In the genomic region with DNA sequence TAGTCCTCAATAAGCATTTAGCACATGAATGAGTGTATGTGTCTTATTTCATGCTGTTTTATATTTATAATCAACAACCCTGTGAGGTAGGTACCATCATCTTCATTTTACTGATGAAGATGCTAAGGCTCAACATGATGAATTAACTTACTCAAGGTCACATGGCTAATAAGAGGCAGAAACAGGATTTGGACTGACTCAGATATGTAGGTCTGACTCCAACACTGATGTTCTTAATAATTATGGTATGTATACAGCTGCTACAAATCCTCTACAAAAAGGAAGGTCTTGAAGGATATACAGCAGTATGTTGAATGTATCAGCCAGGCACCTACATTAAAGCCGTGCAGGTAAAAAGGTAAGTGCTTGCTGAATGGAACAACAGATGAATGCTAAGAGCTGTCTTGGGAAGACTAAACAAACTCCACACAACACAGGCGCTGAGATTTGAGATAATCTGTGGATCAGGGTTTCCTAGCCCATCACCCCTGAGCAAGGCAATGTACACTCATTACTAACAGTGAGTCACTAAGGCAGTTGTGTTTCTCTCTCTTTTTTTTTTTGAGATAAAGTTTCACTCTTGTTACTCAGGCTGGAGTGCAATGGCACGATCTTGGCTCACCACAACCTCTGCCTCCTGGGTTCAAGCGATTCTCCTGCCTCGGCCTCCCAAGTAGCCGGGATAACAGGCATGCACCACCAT, we compare ENCODE assay signal across 1 cellular context.
A peak's percentile ranks its signal among the peaks of the same experiment; 100 is the strongest.
TF ChIP-seq lines count a peak whose summit lies in the region.

No MANE protein-coding gene starts in this region.

TF ChIP-seq in endothelial cell of umbilical vein, 7 proteins besides CTCF, POLR2A, EP300 and RAD21:
- peak; percentile 54 for TF ChIP-seq JUN (IDR thresholded peaks at IDR 0.05; ENCODE audit: borderline replicate concordance, insufficient read depth, insufficient read length, low read depth)
- no peak for TF ChIP-seq POLR2AphosphoS5 (IDR thresholded peaks at IDR 0.05; ENCODE audit: insufficient read depth, low read depth, low read length)
- peak; percentile 87 for TF ChIP-seq GATA2 (IDR thresholded peaks at IDR 0.05; ENCODE audit: insufficient read depth, insufficient read length, low read depth, low read length)
- no peak for TF ChIP-seq EZH2 (IDR thresholded peaks at IDR 0.05; ENCODE audit: borderline replicate concordance, low read depth, low read length, severe bottlenecking)
- TF ChIP-seq MYC (IDR thresholded peaks at IDR 0.05; ENCODE audit: low read depth, low read length): no peak
- TF ChIP-seq, protein P1, sequence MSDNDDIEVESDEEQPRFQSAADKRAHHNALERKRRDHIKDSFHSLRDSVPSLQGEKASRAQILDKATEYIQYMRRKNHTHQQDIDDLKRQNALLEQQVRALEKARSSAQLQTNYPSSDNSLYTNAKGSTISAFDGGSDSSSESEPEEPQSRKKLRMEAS (IDR thresholded peaks at IDR 0.05; ENCODE audit: insufficient read depth, insufficient read length): no peak
- peak; percentile 74 for TF ChIP-seq FOS (IDR thresholded peaks at IDR 0.05; ENCODE audit: borderline replicate concordance, insufficient read depth, low read length)
